1 cellular context compared by ENCODE assay signal in genomic region chr14:70698288-70698687, GRCh38.
TF ChIP-seq lines count a peak whose summit lies in the region.

No MANE protein-coding gene starts in this region.

TF ChIP-seq in K562, 482 proteins besides CTCF, POLR2A, EP300 and RAD21 (continued from another document and continues in another):
- no peak for TF ChIP-seq ZHX1 (conservative IDR thresholded peaks at IDR 0.05; ENCODE audit: low read length)
- no peak for TF ChIP-seq PTBP1 (IDR thresholded peaks at IDR 0.05; ENCODE audit: low read depth, low read length)
- no peak for TF ChIP-seq IRF2 (CRISPR knock-in tag; IDR thresholded peaks at IDR 0.05)
- TF ChIP-seq ZNF224 (CRISPR knock-in tag; IDR thresholded peaks at IDR 0.05): no peak
- TF ChIP-seq ZNF644 (tag; IDR thresholded peaks at IDR 0.05; ENCODE audit: low read depth): peak; percentile 61; the same call in 1 of the 2 replicates
- TF ChIP-seq CSDE1 (IDR thresholded peaks at IDR 0.05): no peak
- TF ChIP-seq DPF2 (IDR thresholded peaks at IDR 0.05): 0 out of 2 replicates have a peak, but pooled peaks have one; percentile 21
- no peak for TF ChIP-seq TBL1XR1 (IDR thresholded peaks at IDR 0.05; ENCODE audit: low read length in 2 of 2)
- TF ChIP-seq CHCHD3 (CRISPR knock-in tag; IDR thresholded peaks at IDR 0.05): no peak
- no peak for TF ChIP-seq ELF1 (tag; IDR thresholded peaks at IDR 0.05)
- TF ChIP-seq KLF16 (IDR thresholded peaks at IDR 0.05): no peak
- peak; percentile 90 for TF ChIP-seq MAFK (IDR thresholded peaks at IDR 0.05; ENCODE audit: low read length)
- TF ChIP-seq ZNF239 (CRISPR knock-in tag; IDR thresholded peaks at IDR 0.05): no peak
- no peak for TF ChIP-seq HDAC1 (IDR thresholded peaks at IDR 0.05)
- peak; percentile 18; the same call in 1 of the 2 replicates for TF ChIP-seq MGA (IDR thresholded peaks at IDR 0.05)
- TF ChIP-seq ZNF592 (IDR thresholded peaks at IDR 0.05): peak; percentile 62
- peak; percentile 96 for TF ChIP-seq MAFG (tag; conservative IDR thresholded peaks at IDR 0.05)
- 0 out of 2 replicates have a peak, but pooled peaks have one; percentile 28 for TF ChIP-seq ZBTB17 (CRISPR knock-in tag; IDR thresholded peaks at IDR 0.05)
- 0 out of 4 replicates have a peak, but pooled peaks of 1 of the 2 experiments have one; percentile 6 for TF ChIP-seq TEAD1 (CRISPR knock-in tag; IDR thresholded peaks at IDR 0.05)
- TF ChIP-seq C11orf30 (IDR thresholded peaks at IDR 0.05; ENCODE audit: low read depth): peak; percentile 87
- TF ChIP-seq NFE2L1 (tag; IDR thresholded peaks at IDR 0.05; ENCODE audit: borderline replicate concordance, low read depth): peak; percentile 88
- TF ChIP-seq STAG1 (CRISPR knock-in tag; IDR thresholded peaks at IDR 0.05; ENCODE audit: borderline replicate concordance): no peak
- TF ChIP-seq SUPT5H (IDR thresholded peaks at IDR 0.05): no peak
- 0 out of 2 replicates have a peak, but pooled peaks have one; percentile 32 for TF ChIP-seq FOSL1 (tag; conservative IDR thresholded peaks at IDR 0.05)
- no peak for TF ChIP-seq ZNF280A (IDR thresholded peaks at IDR 0.05; ENCODE audit: low read depth, partially characterized antibody)
- TF ChIP-seq NR2F6 (CRISPR knock-in tag; IDR thresholded peaks at IDR 0.05): no peak
- TF ChIP-seq NCOA4 (IDR thresholded peaks at IDR 0.05; ENCODE audit: partially characterized antibody): no peak
- no peak for TF ChIP-seq RNF219 (CRISPR knock-in tag; IDR thresholded peaks at IDR 0.05)
- no peak for TF ChIP-seq NR4A1 (CRISPR knock-in tag; IDR thresholded peaks at IDR 0.05)
- 0 out of 2 replicates have a peak, but pooled peaks have one; percentile 63 for TF ChIP-seq NR4A1 (tag; IDR thresholded peaks at IDR 0.05)
- TF ChIP-seq HLTF (IDR thresholded peaks at IDR 0.05): no peak
- TF ChIP-seq TEAD4 (IDR thresholded peaks at IDR 0.05; ENCODE audit: low read length): no peak
- no peak for TF ChIP-seq TEAD4 (CRISPR knock-in tag; IDR thresholded peaks at IDR 0.05; ENCODE audit: borderline replicate concordance)
- TF ChIP-seq BACH1 (tag; IDR thresholded peaks at IDR 0.05): peak; percentile 86
- no peak; the same call in 1 of the 2 replicates for TF ChIP-seq JUND (IDR thresholded peaks at IDR 0.05; ENCODE audit: borderline replicate concordance, low read depth, low read length)
- TF ChIP-seq JUND (tag; IDR thresholded peaks at IDR 0.05; ENCODE audit: borderline replicate concordance, low read depth, low read length): peak; percentile 15; the same call in 1 of the 3 replicates
- peak; percentile 57; the same call in 1 of the 2 replicates for TF ChIP-seq ZNF395 (CRISPR knock-in tag; IDR thresholded peaks at IDR 0.05)
